In the genomic region with DNA sequence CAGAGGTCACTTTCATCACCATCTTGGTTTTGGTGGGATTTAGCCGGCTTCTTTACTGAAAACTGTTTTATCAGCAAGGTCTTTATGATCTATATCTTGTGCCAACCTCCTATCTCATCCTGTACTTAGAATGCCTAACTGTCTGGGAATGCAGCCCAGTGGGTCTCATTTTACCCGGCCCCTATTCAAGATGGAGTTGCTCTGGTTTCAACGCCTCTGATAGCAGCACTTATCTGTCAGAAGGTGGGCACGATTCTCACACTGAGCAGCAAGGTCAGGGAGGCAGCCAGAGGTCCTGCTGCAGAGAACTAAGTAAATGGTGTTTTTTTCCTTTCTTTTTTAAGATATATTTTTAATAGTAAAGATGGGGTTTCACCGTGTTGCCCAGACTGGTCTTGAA, we compare ENCODE assay signal across 1 cellular context.
TF ChIP-seq lines count a peak whose summit lies in the region.

No MANE protein-coding gene starts in this region.

TF ChIP-seq in K562, 482 proteins besides CTCF, POLR2A, EP300 and RAD21 (continued from another document and continues in another):
- TF ChIP-seq, protein P1, sequence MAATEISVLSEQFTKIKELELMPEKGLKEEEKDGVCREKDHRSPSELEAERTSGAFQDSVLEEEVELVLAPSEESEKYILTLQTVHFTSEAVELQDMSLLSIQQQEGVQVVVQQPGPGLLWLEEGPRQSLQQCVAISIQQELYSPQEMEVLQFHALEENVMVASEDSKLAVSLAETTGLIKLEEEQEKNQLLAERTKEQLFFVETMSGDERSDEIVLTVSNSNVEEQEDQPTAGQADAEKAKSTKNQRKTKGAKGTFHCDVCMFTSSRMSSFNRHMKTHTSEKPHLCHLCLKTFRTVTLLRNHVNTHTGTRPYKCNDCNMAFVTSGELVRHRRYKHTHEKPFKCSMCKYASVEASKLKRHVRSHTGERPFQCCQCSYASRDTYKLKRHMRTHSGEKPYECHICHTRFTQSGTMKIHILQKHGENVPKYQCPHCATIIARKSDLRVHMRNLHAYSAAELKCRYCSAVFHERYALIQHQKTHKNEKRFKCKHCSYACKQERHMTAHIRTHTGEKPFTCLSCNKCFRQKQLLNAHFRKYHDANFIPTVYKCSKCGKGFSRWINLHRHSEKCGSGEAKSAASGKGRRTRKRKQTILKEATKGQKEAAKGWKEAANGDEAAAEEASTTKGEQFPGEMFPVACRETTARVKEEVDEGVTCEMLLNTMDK (IDR thresholded peaks at IDR 0.05; ENCODE audit: borderline replicate concordance, insufficient read depth, low read depth, low read length, poor library complexity, severe bottlenecking): no peak
- no peak for TF ChIP-seq XRCC5 (IDR thresholded peaks at IDR 0.05; ENCODE audit: low read depth, low read length)
- TF ChIP-seq, protein P2, sequence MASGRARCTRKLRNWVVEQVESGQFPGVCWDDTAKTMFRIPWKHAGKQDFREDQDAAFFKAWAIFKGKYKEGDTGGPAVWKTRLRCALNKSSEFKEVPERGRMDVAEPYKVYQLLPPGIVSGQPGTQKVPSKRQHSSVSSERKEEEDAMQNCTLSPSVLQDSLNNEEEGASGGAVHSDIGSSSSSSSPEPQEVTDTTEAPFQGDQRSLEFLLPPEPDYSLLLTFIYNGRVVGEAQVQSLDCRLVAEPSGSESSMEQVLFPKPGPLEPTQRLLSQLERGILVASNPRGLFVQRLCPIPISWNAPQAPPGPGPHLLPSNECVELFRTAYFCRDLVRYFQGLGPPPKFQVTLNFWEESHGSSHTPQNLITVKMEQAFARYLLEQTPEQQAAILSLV (tag; IDR thresholded peaks at IDR 0.05): peak; percentile 93
- TF ChIP-seq, protein P3, sequence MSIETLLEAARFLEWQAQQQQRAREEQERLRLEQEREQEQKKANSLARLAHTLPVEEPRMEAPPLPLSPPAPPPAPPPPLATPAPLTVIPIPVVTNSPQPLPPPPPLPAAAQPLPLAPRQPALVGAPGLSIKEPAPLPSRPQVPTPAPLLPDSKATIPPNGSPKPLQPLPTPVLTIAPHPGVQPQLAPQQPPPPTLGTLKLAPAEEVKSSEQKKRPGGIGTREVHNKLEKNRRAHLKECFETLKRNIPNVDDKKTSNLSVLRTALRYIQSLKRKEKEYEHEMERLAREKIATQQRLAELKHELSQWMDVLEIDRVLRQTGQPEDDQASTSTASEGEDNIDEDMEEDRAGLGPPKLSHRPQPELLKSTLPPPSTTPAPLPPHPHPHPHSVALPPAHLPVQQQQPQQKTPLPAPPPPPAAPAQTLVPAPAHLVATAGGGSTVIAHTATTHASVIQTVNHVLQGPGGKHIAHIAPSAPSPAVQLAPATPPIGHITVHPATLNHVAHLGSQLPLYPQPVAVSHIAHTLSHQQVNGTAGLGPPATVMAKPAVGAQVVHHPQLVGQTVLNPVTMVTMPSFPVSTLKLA (conservative IDR thresholded peaks at IDR 0.05): no peak
- no peak for TF ChIP-seq ZNF764 (CRISPR knock-in tag; IDR thresholded peaks at IDR 0.05; ENCODE audit: low read depth)
- no peak for TF ChIP-seq CCAR2 (IDR thresholded peaks at IDR 0.05; ENCODE audit: low read depth, low read length)
- no peak for TF ChIP-seq EP400 (IDR thresholded peaks at IDR 0.05)
- TF ChIP-seq, protein P4, sequence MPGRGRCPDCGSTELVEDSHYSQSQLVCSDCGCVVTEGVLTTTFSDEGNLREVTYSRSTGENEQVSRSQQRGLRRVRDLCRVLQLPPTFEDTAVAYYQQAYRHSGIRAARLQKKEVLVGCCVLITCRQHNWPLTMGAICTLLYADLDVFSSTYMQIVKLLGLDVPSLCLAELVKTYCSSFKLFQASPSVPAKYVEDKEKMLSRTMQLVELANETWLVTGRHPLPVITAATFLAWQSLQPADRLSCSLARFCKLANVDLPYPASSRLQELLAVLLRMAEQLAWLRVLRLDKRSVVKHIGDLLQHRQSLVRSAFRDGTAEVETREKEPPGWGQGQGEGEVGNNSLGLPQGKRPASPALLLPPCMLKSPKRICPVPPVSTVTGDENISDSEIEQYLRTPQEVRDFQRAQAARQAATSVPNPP (IDR thresholded peaks at IDR 0.05; ENCODE audit: borderline replicate concordance, insufficient read depth, insufficient read length): no peak
- TF ChIP-seq YY1 (IDR thresholded peaks at IDR 0.05; ENCODE audit: borderline replicate concordance in 1 of 3, control insufficient read depth in 1 of 3, extremely low read depth in 1 of 3, insufficient read depth in 3 of 3, insufficient read length in 1 of 3, insufficient replicate concordance in 2 of 3, low read depth in 1 of 3, low read length in 2 of 3): no peak
- TF ChIP-seq, protein P5, sequence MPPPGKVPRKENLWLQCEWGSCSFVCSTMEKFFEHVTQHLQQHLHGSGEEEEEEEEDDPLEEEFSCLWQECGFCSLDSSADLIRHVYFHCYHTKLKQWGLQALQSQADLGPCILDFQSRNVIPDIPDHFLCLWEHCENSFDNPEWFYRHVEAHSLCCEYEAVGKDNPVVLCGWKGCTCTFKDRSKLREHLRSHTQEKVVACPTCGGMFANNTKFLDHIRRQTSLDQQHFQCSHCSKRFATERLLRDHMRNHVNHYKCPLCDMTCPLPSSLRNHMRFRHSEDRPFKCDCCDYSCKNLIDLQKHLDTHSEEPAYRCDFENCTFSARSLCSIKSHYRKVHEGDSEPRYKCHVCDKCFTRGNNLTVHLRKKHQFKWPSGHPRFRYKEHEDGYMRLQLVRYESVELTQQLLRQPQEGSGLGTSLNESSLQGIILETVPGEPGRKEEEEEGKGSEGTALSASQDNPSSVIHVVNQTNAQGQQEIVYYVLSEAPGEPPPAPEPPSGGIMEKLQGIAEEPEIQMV (tag; conservative IDR thresholded peaks at IDR 0.05; ENCODE audit: low read depth): peak; percentile 78; the same call in 1 of the 2 replicates
- no peak for TF ChIP-seq TAF15 (IDR thresholded peaks at IDR 0.05; ENCODE audit: low read depth, low read length)
- peak; percentile 66; the same call in 1 of the 2 replicates for TF ChIP-seq ZNF134 (CRISPR knock-in tag; conservative IDR thresholded peaks at IDR 0.05)
- peak in 1 of 2 experiments; percentile 90; a peak in 2 of 4 replicates for TF ChIP-seq TEAD1 (CRISPR knock-in tag; IDR thresholded peaks at IDR 0.05)
- no peak for TF ChIP-seq PRMT5 (CRISPR knock-in tag; IDR thresholded peaks at IDR 0.05)
- no peak for TF ChIP-seq ZSCAN29 (IDR thresholded peaks at IDR 0.05)
- TF ChIP-seq, protein P6, sequence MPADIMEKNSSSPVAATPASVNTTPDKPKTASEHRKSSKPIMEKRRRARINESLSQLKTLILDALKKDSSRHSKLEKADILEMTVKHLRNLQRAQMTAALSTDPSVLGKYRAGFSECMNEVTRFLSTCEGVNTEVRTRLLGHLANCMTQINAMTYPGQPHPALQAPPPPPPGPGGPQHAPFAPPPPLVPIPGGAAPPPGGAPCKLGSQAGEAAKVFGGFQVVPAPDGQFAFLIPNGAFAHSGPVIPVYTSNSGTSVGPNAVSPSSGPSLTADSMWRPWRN (IDR thresholded peaks at IDR 0.05; ENCODE audit: low read depth): no peak
- TF ChIP-seq BHLHE40 (IDR thresholded peaks at IDR 0.05; ENCODE audit: low read length): no peak
- no peak for TF ChIP-seq NRF1 (conservative IDR thresholded peaks at IDR 0.05 in 1 of 2, IDR thresholded peaks at IDR 0.05 in 1 of 2)
- no peak for TF ChIP-seq RFX1 (IDR thresholded peaks at IDR 0.05)
- TF ChIP-seq, protein P7, sequence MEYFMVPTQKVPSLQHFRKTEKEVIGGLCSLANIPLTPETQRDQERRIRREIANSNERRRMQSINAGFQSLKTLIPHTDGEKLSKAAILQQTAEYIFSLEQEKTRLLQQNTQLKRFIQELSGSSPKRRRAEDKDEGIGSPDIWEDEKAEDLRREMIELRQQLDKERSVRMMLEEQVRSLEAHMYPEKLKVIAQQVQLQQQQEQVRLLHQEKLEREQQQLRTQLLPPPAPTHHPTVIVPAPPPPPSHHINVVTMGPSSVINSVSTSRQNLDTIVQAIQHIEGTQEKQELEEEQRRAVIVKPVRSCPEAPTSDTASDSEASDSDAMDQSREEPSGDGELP (CRISPR knock-in tag; IDR thresholded peaks at IDR 0.05; ENCODE audit: borderline replicate concordance): no peak
- TF ChIP-seq, protein P8, sequence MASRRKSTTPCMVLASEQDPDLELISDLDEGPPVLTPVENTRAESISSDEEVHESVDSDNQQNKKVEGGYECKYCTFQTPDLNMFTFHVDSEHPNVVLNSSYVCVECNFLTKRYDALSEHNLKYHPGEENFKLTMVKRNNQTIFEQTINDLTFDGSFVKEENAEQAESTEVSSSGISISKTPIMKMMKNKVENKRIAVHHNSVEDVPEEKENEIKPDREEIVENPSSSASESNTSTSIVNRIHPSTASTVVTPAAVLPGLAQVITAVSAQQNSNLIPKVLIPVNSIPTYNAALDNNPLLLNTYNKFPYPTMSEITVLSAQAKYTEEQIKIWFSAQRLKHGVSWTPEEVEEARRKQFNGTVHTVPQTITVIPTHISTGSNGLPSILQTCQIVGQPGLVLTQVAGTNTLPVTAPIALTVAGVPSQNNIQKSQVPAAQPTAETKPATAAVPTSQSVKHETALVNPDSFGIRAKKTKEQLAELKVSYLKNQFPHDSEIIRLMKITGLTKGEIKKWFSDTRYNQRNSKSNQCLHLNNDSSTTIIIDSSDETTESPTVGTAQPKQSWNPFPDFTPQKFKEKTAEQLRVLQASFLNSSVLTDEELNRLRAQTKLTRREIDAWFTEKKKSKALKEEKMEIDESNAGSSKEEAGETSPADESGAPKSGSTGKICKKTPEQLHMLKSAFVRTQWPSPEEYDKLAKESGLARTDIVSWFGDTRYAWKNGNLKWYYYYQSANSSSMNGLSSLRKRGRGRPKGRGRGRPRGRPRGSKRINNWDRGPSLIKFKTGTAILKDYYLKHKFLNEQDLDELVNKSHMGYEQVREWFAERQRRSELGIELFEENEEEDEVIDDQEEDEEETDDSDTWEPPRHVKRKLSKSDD (conservative IDR thresholded peaks at IDR 0.05; ENCODE audit: low read length): no peak
- no peak for TF ChIP-seq ZNF57 (CRISPR knock-in tag; IDR thresholded peaks at IDR 0.05)
- TF ChIP-seq ZNF561 (CRISPR knock-in tag; conservative IDR thresholded peaks at IDR 0.05): no peak
- TF ChIP-seq, protein P9, sequence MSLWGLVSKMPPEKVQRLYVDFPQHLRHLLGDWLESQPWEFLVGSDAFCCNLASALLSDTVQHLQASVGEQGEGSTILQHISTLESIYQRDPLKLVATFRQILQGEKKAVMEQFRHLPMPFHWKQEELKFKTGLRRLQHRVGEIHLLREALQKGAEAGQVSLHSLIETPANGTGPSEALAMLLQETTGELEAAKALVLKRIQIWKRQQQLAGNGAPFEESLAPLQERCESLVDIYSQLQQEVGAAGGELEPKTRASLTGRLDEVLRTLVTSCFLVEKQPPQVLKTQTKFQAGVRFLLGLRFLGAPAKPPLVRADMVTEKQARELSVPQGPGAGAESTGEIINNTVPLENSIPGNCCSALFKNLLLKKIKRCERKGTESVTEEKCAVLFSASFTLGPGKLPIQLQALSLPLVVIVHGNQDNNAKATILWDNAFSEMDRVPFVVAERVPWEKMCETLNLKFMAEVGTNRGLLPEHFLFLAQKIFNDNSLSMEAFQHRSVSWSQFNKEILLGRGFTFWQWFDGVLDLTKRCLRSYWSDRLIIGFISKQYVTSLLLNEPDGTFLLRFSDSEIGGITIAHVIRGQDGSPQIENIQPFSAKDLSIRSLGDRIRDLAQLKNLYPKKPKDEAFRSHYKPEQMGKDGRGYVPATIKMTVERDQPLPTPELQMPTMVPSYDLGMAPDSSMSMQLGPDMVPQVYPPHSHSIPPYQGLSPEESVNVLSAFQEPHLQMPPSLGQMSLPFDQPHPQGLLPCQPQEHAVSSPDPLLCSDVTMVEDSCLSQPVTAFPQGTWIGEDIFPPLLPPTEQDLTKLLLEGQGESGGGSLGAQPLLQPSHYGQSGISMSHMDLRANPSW (CRISPR knock-in tag; IDR thresholded peaks at IDR 0.05): no peak
- no peak for TF ChIP-seq TCF7L2 (IDR thresholded peaks at IDR 0.05; ENCODE audit: low read depth, low read length)
- TF ChIP-seq ZNF551 (CRISPR knock-in tag; IDR thresholded peaks at IDR 0.05): no peak
- no peak for TF ChIP-seq NR1H2 (CRISPR knock-in tag; IDR thresholded peaks at IDR 0.05)
- no peak for TF ChIP-seq ZNF217 (CRISPR knock-in tag; IDR thresholded peaks at IDR 0.05)
- TF ChIP-seq SMARCA4 (IDR thresholded peaks at IDR 0.05): no peak
- TF ChIP-seq ZNF146 (CRISPR knock-in tag; IDR thresholded peaks at IDR 0.05; ENCODE audit: unreplicated experiment): no peak
- TF ChIP-seq CBX3 (IDR thresholded peaks at IDR 0.05; ENCODE audit: borderline replicate concordance in 1 of 2, low read length in 2 of 2): no peak
- TF ChIP-seq PHF21A (IDR thresholded peaks at IDR 0.05; ENCODE audit: borderline replicate concordance, low read depth): no peak
- TF ChIP-seq, protein P10, sequence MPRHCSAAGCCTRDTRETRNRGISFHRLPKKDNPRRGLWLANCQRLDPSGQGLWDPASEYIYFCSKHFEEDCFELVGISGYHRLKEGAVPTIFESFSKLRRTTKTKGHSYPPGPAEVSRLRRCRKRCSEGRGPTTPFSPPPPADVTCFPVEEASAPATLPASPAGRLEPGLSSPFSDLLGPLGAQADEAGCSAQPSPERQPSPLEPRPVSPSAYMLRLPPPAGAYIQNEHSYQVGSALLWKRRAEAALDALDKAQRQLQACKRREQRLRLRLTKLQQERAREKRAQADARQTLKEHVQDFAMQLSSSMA (CRISPR knock-in tag; IDR thresholded peaks at IDR 0.05): no peak
- peak; percentile 90 for TF ChIP-seq ZNF583 (CRISPR knock-in tag; IDR thresholded peaks at IDR 0.05)
- TF ChIP-seq ZNF316 (IDR thresholded peaks at IDR 0.05): no peak
- TF ChIP-seq, protein P11, sequence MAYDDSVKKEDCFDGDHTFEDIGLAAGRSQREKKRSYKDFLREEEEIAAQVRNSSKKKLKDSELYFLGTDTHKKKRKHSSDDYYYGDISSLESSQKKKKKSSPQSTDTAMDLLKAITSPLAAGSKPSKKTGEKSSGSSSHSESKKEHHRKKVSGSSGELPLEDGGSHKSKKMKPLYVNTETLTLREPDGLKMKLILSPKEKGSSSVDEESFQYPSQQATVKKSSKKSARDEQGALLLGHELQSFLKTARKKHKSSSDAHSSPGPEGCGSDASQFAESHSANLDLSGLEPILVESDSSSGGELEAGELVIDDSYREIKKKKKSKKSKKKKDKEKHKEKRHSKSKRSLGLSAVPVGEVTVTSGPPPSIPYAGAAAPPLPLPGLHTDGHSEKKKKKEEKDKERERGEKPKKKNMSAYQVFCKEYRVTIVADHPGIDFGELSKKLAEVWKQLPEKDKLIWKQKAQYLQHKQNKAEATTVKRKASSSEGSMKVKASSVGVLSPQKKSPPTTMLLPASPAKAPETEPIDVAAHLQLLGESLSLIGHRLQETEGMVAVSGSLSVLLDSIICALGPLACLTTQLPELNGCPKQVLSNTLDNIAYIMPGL (CRISPR knock-in tag; IDR thresholded peaks at IDR 0.05): no peak
- TF ChIP-seq TCF7 (IDR thresholded peaks at IDR 0.05; ENCODE audit: borderline replicate concordance): no peak
- peak; percentile 18; the same call in 1 of the 2 replicates for TF ChIP-seq ZNF444 (CRISPR knock-in tag; IDR thresholded peaks at IDR 0.05)
- no peak for TF ChIP-seq ZBTB1 (CRISPR knock-in tag; IDR thresholded peaks at IDR 0.05; ENCODE audit: borderline replicate concordance, low read depth)
- TF ChIP-seq, protein P12, sequence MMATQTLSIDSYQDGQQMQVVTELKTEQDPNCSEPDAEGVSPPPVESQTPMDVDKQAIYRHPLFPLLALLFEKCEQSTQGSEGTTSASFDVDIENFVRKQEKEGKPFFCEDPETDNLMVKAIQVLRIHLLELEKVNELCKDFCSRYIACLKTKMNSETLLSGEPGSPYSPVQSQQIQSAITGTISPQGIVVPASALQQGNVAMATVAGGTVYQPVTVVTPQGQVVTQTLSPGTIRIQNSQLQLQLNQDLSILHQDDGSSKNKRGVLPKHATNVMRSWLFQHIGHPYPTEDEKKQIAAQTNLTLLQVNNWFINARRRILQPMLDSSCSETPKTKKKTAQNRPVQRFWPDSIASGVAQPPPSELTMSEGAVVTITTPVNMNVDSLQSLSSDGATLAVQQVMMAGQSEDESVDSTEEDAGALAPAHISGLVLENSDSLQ (IDR thresholded peaks at IDR 0.05): no peak
